ENCODE assay signal across 8 cellular contexts in genomic region chr13:75549262-75550158, GRCh38. TPM values are rescaled to one million over a fixed set of nuclear protein-coding genes. Genes with fewer than 3 reads are reported as not detected.
DNase-seq lines count a peak whose midpoint lies in the region; ATAC-seq and TF ChIP-seq lines count a peak whose summit lies in the region.

UCHL3 (plus strand) TSS chr13:75549791; CDS start chr13:75549821, 30 bp downstream.

- intact Hi-C loops in activated B cell treated with CpG ODN at 0.5 μM for 24 hours (cut with micrococcal nuclease) = loop anchor here (1.0 to 5.0 kb wide), 8 partner anchors 12 to 1443 kb away; partner anchors contain the start of genes CLN5, COMMD6, KCTD12 and KLF12

- H3K4me3 Mint-ChIP-seq in activated B cell treated with CpG ODN at 0.5 μM for 24 hours = peak within 1 kb of the TSS; percentile 98

- POLR2A ChIA-PET in activated B cell treated with CpG ODN at 0.5 μM for 24 hours (lab: Charles Lee) = interaction anchor here (0.5 to 2.0 kb wide), 7 partner anchors 12 to 1442 kb away, joined by 3 to 11 read pairs (median 4); partner anchors contain the start of genes CLN5 and COMMD6

- ATAC-seq in GM18907 (IDR thresholded peaks at IDR 0.05; ENCODE audit: unreplicated experiment) (peak; percentile 98), HG03175 (IDR thresholded peaks at IDR 0.05; ENCODE audit: unreplicated experiment) (peak; percentile 96), activated B cell treated with CpG ODN at 0.5 μM for 24 hours (ENCODE audit: low read depth) (peak; percentile 94)

- no peaks in the 10 kb centered on the region for H3K27me3 Mint-ChIP-seq in activated B cell treated with CpG ODN at 0.5 μM for 24 hours

- peaks cover 23% of the 10 kb centered on the region for H3K36me3 Mint-ChIP-seq in activated B cell treated with CpG ODN at 0.5 μM for 24 hours (ENCODE audit: low read depth)

- DNase-seq in AG08396 (ENCODE audit: low spot score) (peak; percentile 97), NCI-H226 (peak; percentile 88), activated B cell treated with CpG ODN at 0.5 μM for 24 hours (peak; percentile 96), inferior parietal cortex (ENCODE audit: extremely low spot score) (peak; percentile 96)
- peak; percentile 96 for DNase-seq in central memory CD4-positive, alpha-beta T cell
- DNase-seq in stimulated activated CD4-positive, alpha-beta T cell treated with anti-CD3 and anti-CD28 coated beads, Interleukin-12 subunit alpha, Interleukin-12 subunit beta, amount 100 ng/mL, for 24 hours (ENCODE audit: low read depth in 2 of 2) = peak; percentile 95 to 97

- H3K9me3 Mint-ChIP-seq in activated B cell treated with CpG ODN at 0.5 μM for 24 hours = no peaks in the 10 kb centered on the region

- CTCF ChIA-PET in activated B cell treated with CpG ODN at 0.5 μM for 24 hours (lab: Charles Lee) = interaction anchor here (1.8 kb wide), 1 partner anchor 176 kb away, joined by 14 read pairs; no protein-coding TSS in a partner anchor

- peak within 1 kb of the TSS; percentile 99 for H3K27ac Mint-ChIP-seq in activated B cell treated with CpG ODN at 0.5 μM for 24 hours

- H3K4me1 Mint-ChIP-seq in activated B cell treated with CpG ODN at 0.5 μM for 24 hours = peaks cover 39% of the 10 kb centered on the region

- no peak for TF ChIP-seq CTCF in activated B cell treated with CpG ODN at 0.5 μM for 24 hours (IDR thresholded peaks at IDR 0.05)

RNA-seq across cellular contexts. Expression of gene UCHL3, which starts in this region (rescaled TPM):
- total RNA-seq in activated B cell treated with CpG ODN at 0.5 μM for 24 hours = 21.9 and 22.7 TPM in 2 replicates

Comparison
In these comparisons a context has a peak if more than half of its experiments do, and no peak if none do; other contexts are left out.
1. Peak in every context shown above with its lines: DNase-seq and ATAC-seq.